Comparison of ENCODE assay signal across 25 cellular contexts in the genomic region with DNA sequence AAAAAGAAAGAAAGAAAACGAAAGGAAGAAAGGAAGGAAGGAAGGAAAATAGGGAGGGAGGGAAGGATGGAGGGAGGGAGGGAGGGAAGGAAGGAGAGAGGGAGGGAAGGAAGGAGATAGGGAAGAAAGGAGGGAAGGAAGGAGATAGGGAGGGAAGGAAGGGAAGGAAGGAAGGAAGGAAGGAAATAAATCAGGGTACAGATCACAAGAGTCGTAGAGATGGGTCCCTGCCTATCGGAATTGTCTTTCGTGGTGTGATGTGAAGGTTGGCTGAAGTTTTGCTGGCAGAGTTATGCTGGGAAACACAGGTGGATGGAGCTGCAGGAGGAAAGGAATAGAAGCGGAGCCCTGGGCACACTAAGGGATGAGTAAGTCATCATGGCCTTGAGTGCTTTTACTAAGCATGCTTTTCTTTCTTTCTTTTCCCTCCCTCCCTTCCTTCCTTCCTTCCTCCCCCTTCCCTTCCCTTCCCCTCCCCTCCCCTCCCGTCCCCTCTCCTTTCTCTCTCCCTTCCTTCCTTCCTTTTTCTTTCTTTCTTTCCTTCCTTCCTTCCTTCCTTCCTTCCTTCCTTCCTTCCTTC. TPM values are rescaled to one million over a fixed set of nuclear protein-coding genes. Genes with fewer than 3 reads are reported as not detected.
A peak's percentile ranks its signal among the peaks of the same experiment; 100 is the strongest.
DNase-seq lines count a peak whose midpoint lies in the region; ATAC-seq, FAIRE-seq and TF ChIP-seq lines count a peak whose summit lies in the region.
"Had no signal": no experiment of that assay in that cellular context is flagged by ENCODE, and none has a peak within 500 bp of the region (broad histone marks: within the 10 kb centered on the region; RNA-seq: fewer than 3 reads in every experiment).

No MANE protein-coding gene starts in this region.

- intact Hi-C loops in HepG2 (cut with micrococcal nuclease; ENCODE audit: unreplicated experiment) (no loop called here), right lobe of liver (cut with DNase I) (no loop called here), K562 (cut with micrococcal nuclease) (no loop called here), gastrocnemius medialis (cut with DNase I; ENCODE audit: low total_unique reads) (no loop called here)

- no TSS peak for BruUV-seq in HepG2 (replicated peaks; lab: Mats Ljungman, UMichigan)
- BruUV-seq in K562 (replicated peaks; lab: Mats Ljungman, UMichigan) = no TSS peak

- H3K36me3 ChIP-seq in HepG2 (replicated peaks in 1 of 2; ENCODE audit: control insufficient read depth in 1 of 2, insufficient read depth in 2 of 2, low read length in 2 of 2) (no peaks in the 10 kb centered on the region), right lobe of liver (no peaks in the 10 kb centered on the region), SK-N-MC (ENCODE audit: insufficient read depth, low read length) (no peaks in the 10 kb centered on the region), K562 (ENCODE audit: control insufficient read depth, insufficient read depth, low read length) (no peaks in the 10 kb centered on the region), gastrocnemius medialis (no peaks in the 10 kb centered on the region), tibial nerve (no peaks in the 10 kb centered on the region)
- H3K36me3 ChIP-seq: BE2C, BLaER1 had no signal

- POLR2A ChIA-PET in HepG2 (lab: Yijun Ruan, JAX) (interaction anchor here (1.7 kb wide), 1 partner anchor 12 kb away, joined by 4 read pairs; the partner anchor contains the start of gene TPST1), K562 (lab: Yijun Ruan, JAX) (interaction anchor here (0.6 kb wide), 1 partner anchor 26 kb away, joined by 3 read pairs; no protein-coding TSS in a partner anchor)

- no peak for TF ChIP-seq EP300 in HepG2 (IDR thresholded peaks at IDR 0.05; ENCODE audit: low read depth in 2 of 2, low read length in 2 of 2)
- TF ChIP-seq EP300 in HepG2 (CRISPR knock-in tag; IDR thresholded peaks at IDR 0.05; ENCODE audit: borderline replicate concordance) = no peak
- TF ChIP-seq EP300 in K562 (IDR thresholded peaks at IDR 0.05; ENCODE audit: low read length) = no peak
- no peak for TF ChIP-seq EP300 in tibial nerve (IDR thresholded peaks at IDR 0.05)

- DNase-seq in HepG2 (ENCODE audit: low spot score) (no peak), right lobe of liver (no peak), SK-N-MC (ENCODE audit: low read depth, low spot score) (peak; percentile 26), K562 (ENCODE audit: extremely low read depth in 1 of 4, low spot score in 3 of 4) (no peak), gastrocnemius medialis (no peak), tibial nerve (ENCODE audit: low spot score in 2 of 2) (no peak)
- DNase-seq: 8988T; ACHN; BE2C; C1 segment of cervical spinal cord; CD4-positive, alpha-beta memory T cell; CD4-positive, CD25-positive, alpha-beta regulatory T cell; CD8-positive, alpha-beta memory T cell; COR-L47; DMS 273 treated with DMSO at 0.1 percent for 48 hours; DMS153; DMS79; DND-41; EL; GDM1 had no signal

- no peaks in the 10 kb centered on the region for H3K79me2 ChIP-seq in HepG2 (ENCODE audit: insufficient read depth, low read length)
- no peaks in the 10 kb centered on the region for H3K79me2 ChIP-seq in K562 (ENCODE audit: control insufficient read depth, insufficient read depth, low read length)

- no peak overlapping the region for H3K9ac ChIP-seq in HepG2 (ENCODE audit: insufficient read depth, low read depth, low read length)
- H3K9ac ChIP-seq in SK-N-MC (ENCODE audit: insufficient read length) = no peak overlapping the region
- H3K9ac ChIP-seq in K562 (ENCODE audit: insufficient read depth in 1 of 2, low read depth in 2 of 2, low read length in 2 of 2) = no peak overlapping the region
- H3K9ac ChIP-seq: BLaER1 had no signal

- TF ChIP-seq CTCF in HepG2 (CRISPR knock-in tag; IDR thresholded peaks at IDR 0.05) = no peak
- no peak for TF ChIP-seq CTCF in right lobe of liver (IDR thresholded peaks at IDR 0.05)
- no peak for TF ChIP-seq CTCF in K562 (IDR thresholded peaks at IDR 0.05 in 2 of 3, conservative IDR thresholded peaks at IDR 0.05 in 1 of 3; ENCODE audit: insufficient read depth in 2 of 3, low read depth in 1 of 3, low read length in 3 of 3)
- TF ChIP-seq CTCF in gastrocnemius medialis (IDR thresholded peaks at IDR 0.05 in 4 of 5, conservative IDR thresholded peaks at IDR 0.05 in 1 of 5) = no peak
- TF ChIP-seq CTCF in tibial nerve (IDR thresholded peaks at IDR 0.05) = no peak

- ATAC-seq in HepG2 (no peak), right lobe of liver (no peak), K562 (no peak), gastrocnemius medialis (no peak)
- ATAC-seq: GM12878 had no signal

- TF ChIP-seq POLR2A in HepG2 (IDR thresholded peaks at IDR 0.05; ENCODE audit: insufficient read depth in 1 of 2, low read depth in 2 of 2, low read length in 2 of 2) = no peak
- TF ChIP-seq POLR2A in right lobe of liver (IDR thresholded peaks at IDR 0.05) = no peak
- no peak for TF ChIP-seq POLR2A in K562 (conservative IDR thresholded peaks at IDR 0.05)
- TF ChIP-seq POLR2A in gastrocnemius medialis (IDR thresholded peaks at IDR 0.05) = no peak
- no peak for TF ChIP-seq POLR2A in tibial nerve (IDR thresholded peaks at IDR 0.05)

- in situ Hi-C loops in HepG2 (cut with HindIII; ENCODE audit: extremely low pct_ligation_motif_present, low pct_unique_long_range_greater_than_20kb) (no loop called here), K562 (cut with MboI) (no loop called here), gastrocnemius medialis (cut with MboI; ENCODE audit: low sequenced_read_pairs in 4 of 4) (no loop called here)

- H3K4me1 ChIP-seq in HepG2 (ENCODE audit: insufficient read depth, low read length) (peaks cover 30% of the 10 kb centered on the region), right lobe of liver (peaks cover 0 to 30% (median 9%) of the 10 kb centered on the region in 4 donors), K562 (replicated peaks in 1 of 2; ENCODE audit: control insufficient read depth in 2 of 2, insufficient read depth in 2 of 2, low read length in 2 of 2) (no peaks in the 10 kb centered on the region), gastrocnemius medialis (no peaks in the 10 kb centered on the region), tibial nerve (no peaks in the 10 kb centered on the region)
- H3K4me1 ChIP-seq: BE2C, BLaER1 had no signal

- H3K9me1 ChIP-seq in K562 (ENCODE audit: control insufficient read depth, insufficient read depth, low read length) = no peaks in the 10 kb centered on the region

- 47% methylated on average over 6 of the region's 6 CpGs for WGBS in HepG2 (ENCODE audit: low lambda C conversion rate)
- WGBS in right lobe of liver (ENCODE audit: insufficient coverage, low coverage, low lambda C conversion rate, missing lambda C conversion rate) = 74% methylated on average over 5 of the region's 6 CpGs
- 0% methylated on average over 5 of the region's 6 CpGs for WGBS in K562 (ENCODE audit: insufficient coverage, low coverage, missing lambda C conversion rate)
- WGBS in tibial nerve, 2 donors = 72% methylated on average over 6 of the region's 6 CpGs

- H3K9me3 ChIP-seq in HepG2 (ENCODE audit: low read length) = no peaks in the 10 kb centered on the region
- no peaks in the 10 kb centered on the region for H3K9me3 ChIP-seq in right lobe of liver
- H3K9me3 ChIP-seq in SK-N-MC (ENCODE audit: low read depth, low read length) = no peaks in the 10 kb centered on the region
- no peaks in the 10 kb centered on the region for H3K9me3 ChIP-seq in K562 (replicated peaks; ENCODE audit: control insufficient read depth, insufficient read depth, low read depth, low read length)
- H3K9me3 ChIP-seq in gastrocnemius medialis = no peaks in the 10 kb centered on the region
- no peaks in the 10 kb centered on the region for H3K9me3 ChIP-seq in tibial nerve
- H3K9me3 ChIP-seq: BE2C, BLaER1 had no signal

- no peak overlapping the region for H3K4me2 ChIP-seq in HepG2 (ENCODE audit: low read depth, low read length)
- no peak overlapping the region for H3K4me2 ChIP-seq in K562 (ENCODE audit: insufficient read depth, low read length)
- H3K4me2 ChIP-seq: BLaER1 had no signal

- H3K4me3 ChIP-seq in HepG2 (replicated peaks in 1 of 3; ENCODE audit: insufficient read depth in 1 of 3, low read depth in 2 of 3, low read length in 3 of 3) = no peak overlapping the region
- H3K4me3 ChIP-seq in right lobe of liver = no peak overlapping the region
- H3K4me3 ChIP-seq in SK-N-MC = no peak overlapping the region
- H3K4me3 ChIP-seq in K562 = no peak overlapping the region
- H3K4me3 ChIP-seq in gastrocnemius medialis = no peak overlapping the region
- no peak overlapping the region for H3K4me3 ChIP-seq in tibial nerve
- H3K4me3 ChIP-seq: BLaER1, GM12878 had no signal

- FAIRE-seq in HepG2 (lab: Jason Lieb, UNC) = no peak
- no peak for FAIRE-seq in K562 (lab: Jason Lieb, UNC)
- FAIRE-seq: A204.1, GM12878, GM12892, GM18507 had no signal

- H3K27me3 ChIP-seq in HepG2 (ENCODE audit: control insufficient read depth in 1 of 2, insufficient read depth in 2 of 2, low read length in 2 of 2) (no peaks in the 10 kb centered on the region), right lobe of liver (no peaks in the 10 kb centered on the region), K562 (ENCODE audit: control insufficient read depth in 2 of 2, insufficient read depth in 2 of 2, low read length in 2 of 2) (peaks cover 14 to 27% of the 10 kb centered on the region in 2 experiments; a peak in 4 of 5 replicates), gastrocnemius medialis (no peaks in the 10 kb centered on the region), tibial nerve (no peaks in the 10 kb centered on the region)
- H3K27me3 ChIP-seq: BE2C, BLaER1 had no signal

- H3K27ac ChIP-seq in HepG2 (ENCODE audit: extremely low read length, insufficient read depth, low read length) (no peak overlapping the region), right lobe of liver (no peak overlapping the region), SK-N-MC (no peak overlapping the region), K562 (ENCODE audit: extremely low read depth, low read depth, low read length) (no peak overlapping the region), gastrocnemius medialis (no peak overlapping the region), tibial nerve (no peak overlapping the region)
- H3K27ac ChIP-seq: BLaER1 had no signal

- H2AFZ ChIP-seq in HepG2 (ENCODE audit: low read length) (no peak overlapping the region), K562 (ENCODE audit: low read depth, low read length) (no peak overlapping the region)

- TF ChIP-seq RAD21 in HepG2 (CRISPR knock-in tag; IDR thresholded peaks at IDR 0.05) = no peak
- no peak for TF ChIP-seq RAD21 in K562 (CRISPR knock-in tag; conservative IDR thresholded peaks at IDR 0.05 in 1 of 2, IDR thresholded peaks at IDR 0.05 in 1 of 2)

- CTCF ChIA-PET in HepG2 (lab: Yijun Ruan, JAX; ENCODE audit: low intra/inter-chr PET ratio, low total read pairs) (no interaction called here), K562 (lab: Yijun Ruan, JAX; ENCODE audit: low intra/inter-chr PET ratio) (no interaction called here)

- H4K20me1 ChIP-seq in HepG2 (ENCODE audit: insufficient read depth, low read length) (no peaks in the 10 kb centered on the region), K562 (replicated peaks; ENCODE audit: control insufficient read depth, insufficient read depth, low read length) (0 out of 2 replicates have a peak, but pooled peaks cover 1% of the 10 kb centered on the region)
- H4K20me1 ChIP-seq: BLaER1 had no signal

RNA-seq across cellular contexts. Expression of gene TPST1, which starts 11.9 kb away (rescaled TPM):
- total RNA-seq in HepG2 (2016; rRNA removed; fragmentation: Illumina TruSeq; extraction: Trizol) = 11.8 and 24.3 TPM in 2 replicates
- total RNA-seq in HepG2 (2016; cell fraction: cytosol; rRNA removed; fragmentation: Illumina TruSeq; extraction: Trizol; ENCODE audit: low read depth) = 45.8 and 49.7 TPM in 2 replicates
- total RNA-seq in HepG2 (2016; cell fraction: insoluble cytoplasmic fraction; rRNA removed; fragmentation: Illumina TruSeq; extraction: Trizol) = 14.5 and 23.4 TPM in 2 replicates
- total RNA-seq in HepG2 (2016; cell fraction: membrane; rRNA removed; fragmentation: Illumina TruSeq; extraction: Trizol) = 29.0 and 32.2 TPM in 2 replicates
- total RNA-seq in HepG2 (2016; cell fraction: nucleus; rRNA removed; fragmentation: Illumina TruSeq; extraction: Trizol) = 32.2 and 33.4 TPM in 2 replicates
- polyA plus RNA-seq in HepG2 (2011; rRNA removed) = 34.1 and 35.0 TPM in 2 replicates
- polyA plus RNA-seq in HepG2 (2011; cell fraction: cytosol; rRNA removed) = 21.1 and 29.0 TPM in 2 replicates
- polyA plus RNA-seq in HepG2 (2011; cell fraction: nucleus; rRNA removed) = 14.9 and 16.8 TPM in 2 replicates
- polyA plus RNA-seq in HepG2 (2012) = 19.1 and 32.8 TPM in 2 replicates
- polyA plus RNA-seq in HepG2 (2016; cell fraction: cytosol; fragmentation: Illumina TruSeq; extraction: Trizol; ENCODE audit: low read depth) = 5.7 and 9.5 TPM in 2 replicates
- 14.3 and 14.7 TPM in 2 replicates for polyA plus RNA-seq in HepG2 (2016; cell fraction: insoluble cytoplasmic fraction; fragmentation: Illumina TruSeq; extraction: Trizol; ENCODE audit: low read depth)
- 11.2 and 15.8 TPM in 2 replicates for polyA plus RNA-seq in HepG2 (2016; cell fraction: membrane; fragmentation: Illumina TruSeq; extraction: Trizol; ENCODE audit: low read depth)
- polyA plus RNA-seq in HepG2 (2016; cell fraction: nucleus; fragmentation: Illumina TruSeq; extraction: Trizol; ENCODE audit: insufficient read depth, low read depth) = 31.5 and 33.9 TPM in 2 replicates
- 6.5 and 39.5 TPM in 2 replicates for polyA minus RNA-seq in HepG2 (2011; rRNA and poly(A)+ RNA removed; ENCODE audit: low replicate concordance)
- polyA minus RNA-seq in HepG2 (2011; cell fraction: cytosol; rRNA and poly(A)+ RNA removed) = 26.0 and 29.6 TPM in 2 replicates
- polyA minus RNA-seq in HepG2 (2011; cell fraction: nucleus; rRNA and poly(A)+ RNA removed) = 66.4 and 75.1 TPM in 2 replicates
- total RNA-seq in right lobe of liver = 10 to 100 TPM; 18.0 to 40.5 (median 26.3) TPM
- total RNA-seq in K562 (2011; cell fraction: chromatin; rRNA removed; ENCODE audit: low replicate concordance) = 14.2 and 17.0 TPM in 2 replicates
- total RNA-seq in K562 (2011; cell fraction: nucleolus; rRNA removed) = 6.0 and 9.9 TPM in 2 replicates
- total RNA-seq in K562 (2011; cell fraction: nucleoplasm; rRNA removed) = 10.0 and 11.1 TPM in 2 replicates
- 0.41 and 0.49 TPM in 2 replicates for total RNA-seq in K562 (2014; rRNA removed)
- total RNA-seq in K562 (2014; rRNA removed; fragmentation: Illumina TruSeq; extraction: Trizol) = 0.65 and 1.0 TPM in 2 replicates
- total RNA-seq in K562 (2015; rRNA removed; fragmentation: Illumina TruSeq; extraction: Trizol) = 0.34 and 0.43 TPM in 2 replicates
- 0.53 and 1.0 TPM in 2 replicates for total RNA-seq in K562 (2021)
- polyA plus RNA-seq in K562 (2011; rRNA removed) = 1.5 and 2.2 TPM in 2 replicates
- polyA plus RNA-seq in K562 (2011; cell fraction: cytosol; rRNA removed) = 0.43 and 0.63 TPM in 2 replicates
- polyA plus RNA-seq in K562 (2011; cell fraction: nucleus; rRNA removed) = 0.70 and 1.3 TPM in 2 replicates
- 0.35 and 0.58 TPM in 2 replicates for polyA plus RNA-seq in K562 (2012)
- 0.58 and 0.76 TPM in 2 replicates for polyA plus RNA-seq in K562 (2014; fragmentation: Illumina TruSeq; extraction: Trizol)
- polyA plus RNA-seq in K562 (2014; fragmentation: Nextera tagmentation; extraction: Ambion mirVana) = under 1 TPM; 0.15 to 0.30 TPM
- 1.2 and 2.8 TPM in 2 replicates for polyA plus RNA-seq in K562 (2014; rRNA removed)
- polyA minus RNA-seq in K562 (2011; rRNA and poly(A)+ RNA removed) = 3.7 and 4.8 TPM in 2 replicates
- 1.0 and 1.9 TPM in 2 replicates for polyA minus RNA-seq in K562 (2011; cell fraction: cytosol; rRNA and poly(A)+ RNA removed)
- polyA minus RNA-seq in K562 (2011; cell fraction: nucleus; rRNA and poly(A)+ RNA removed) = 1.9 and 5.9 TPM in 2 replicates
- 1 to 10 TPM; 1.4 to 3.7 (median 3.0) TPM for total RNA-seq in gastrocnemius medialis
- total RNA-seq in tibial nerve = 10 to 100 TPM; 31.9 to 38.3 (median 36.8) TPM

Comparison
In these comparisons a context has a peak if more than half of its experiments do, and no peak if none do; other contexts are left out.
1. Of the 241 proteins assayed by ChIP-seq in both HepG2 and K562: peak only in HepG2: PCBP1; only in K562: none; in both: HNRNPK, PCBP2 and ZNF512; in neither: 237.